Comparison of ENCODE assay signal across 18 cellular contexts in genomic region chr20:18831830-18832229, GRCh38. TPM values are rescaled to one million over a fixed set of nuclear protein-coding genes. Genes with fewer than 3 reads are reported as not detected.
DNase-seq lines count a peak whose midpoint lies in the region; ATAC-seq and TF ChIP-seq lines count a peak whose summit lies in the region.
"Had no signal": no experiment of that assay in that cellular context is flagged by ENCODE, and none has a peak within 500 bp of the region (broad histone marks: within the 10 kb centered on the region; RNA-seq: fewer than 3 reads in every experiment).

No MANE protein-coding gene starts in this region.

- H2AFZ ChIP-seq in IMR-90 (replicated peaks; ENCODE audit: low read length, poor library complexity) = no peak overlapping the region

- no peaks in the 10 kb centered on the region for H4K20me1 ChIP-seq in IMR-90 (ENCODE audit: insufficient read depth, low read length)

- no peak overlapping the region for H3K4ac ChIP-seq in IMR-90 (ENCODE audit: low read depth, low read length)

- DNase-seq in A172 (ENCODE audit: low spot score) (peak; percentile 86), IMR-90 (peak; percentile 51), left lung (no peak), iPS-NIHi7 (ENCODE audit: extremely low spot score) (no peak)
- DNase-seq: activated naive CD8-positive, alpha-beta T cell treated with anti-CD3 and anti-CD28 coated beads for 36 hours; cerebellar nuclear complex; hippocampal formation; NCI-H1694; spleen had no signal

- H3K56ac ChIP-seq in IMR-90 (ENCODE audit: extremely low read depth, insufficient read depth, low read length) = no peak overlapping the region

- dilution Hi-C loops in IMR-90 (cut with HindIII; ENCODE audit: low sequenced_read_pairs, unreplicated experiment) = no loop called here

- H3K14ac ChIP-seq in IMR-90 (replicated peaks; ENCODE audit: low read depth, low read length) = no peak overlapping the region

- no peak overlapping the region for H3K18ac ChIP-seq in IMR-90 (ENCODE audit: low read depth, low read length)

- H4K5ac ChIP-seq in IMR-90 (ENCODE audit: low read depth, low read length) = no peak overlapping the region

- no peak for TF ChIP-seq RAD21 in IMR-90 (IDR thresholded peaks at IDR 0.05; ENCODE audit: low read length)

- H2BK120ac ChIP-seq in IMR-90 (ENCODE audit: low read depth, low read length) = no peak overlapping the region

- no peak for TF ChIP-seq POLR2A in IMR-90 (IDR thresholded peaks at IDR 0.05; ENCODE audit: low read depth, low read length)

- H3K27me3 ChIP-seq in IMR-90 (ENCODE audit: control insufficient read depth, insufficient read depth, low read length) (no peaks in the 10 kb centered on the region), left lung (peaks cover 0 to 6% of the 10 kb centered on the region in 2 donors)

- H4K91ac ChIP-seq in IMR-90 (ENCODE audit: insufficient read depth, low read depth, low read length) = no peak overlapping the region

- CTCF ChIA-PET in IMR-90 (lab: Yijun Ruan, JAX) = no interaction called here

- no peak overlapping the region for H2AK5ac ChIP-seq in IMR-90 (ENCODE audit: low read depth, low read length)

- no peak overlapping the region for H4K8ac ChIP-seq in IMR-90 (ENCODE audit: low read depth in 2 of 2, low read length in 2 of 2)

- TF ChIP-seq CTCF in IMR-90 (conservative IDR thresholded peaks at IDR 0.05; ENCODE audit: low read depth, low read length) = no peak
- TF ChIP-seq CTCF in left lung (IDR thresholded peaks at IDR 0.05) = no peak

- H3K4me3 ChIP-seq in IMR-90 (ENCODE audit: insufficient read depth, low read depth, low read length) (no peak overlapping the region), left lung (no peak overlapping the region)
- H3K4me3 ChIP-seq: spleen, thoracic aorta had no signal

- H3K9me3 ChIP-seq in IMR-90 (ENCODE audit: control insufficient read depth, insufficient read depth, low read length) (no peaks in the 10 kb centered on the region), left lung (no peaks in the 10 kb centered on the region)
- H3K9me3 ChIP-seq: spleen, thoracic aorta had no signal

- ATAC-seq in IMR-90 (ENCODE audit: low read depth) (peak; percentile 77), SK-N-SH treated with all-trans-retinoic acid at 6 μM for 48 hours (peak; percentile 93), left lung (peak; percentile 69), GM21515 (IDR thresholded peaks at IDR 0.05; ENCODE audit: unreplicated experiment) (no peak), GM18909 (IDR thresholded peaks at IDR 0.05; ENCODE audit: poor library complexity, unreplicated experiment) (no peak), GM21423 (IDR thresholded peaks at IDR 0.05; ENCODE audit: unreplicated experiment) (no peak)

- no peak overlapping the region for H3K9ac ChIP-seq in IMR-90 (ENCODE audit: low read depth, low read length)

- no peak overlapping the region for H2BK5ac ChIP-seq in IMR-90 (ENCODE audit: low read depth, low read length, poor library complexity, severe bottlenecking)

- H3K4me2 ChIP-seq in IMR-90 (ENCODE audit: low read depth, low read length) = no peak overlapping the region

- H3K4me1 ChIP-seq in IMR-90 (ENCODE audit: control insufficient read depth, insufficient read depth, low read length) (no peaks in the 10 kb centered on the region), left lung (no peaks in the 10 kb centered on the region)
- H3K4me1 ChIP-seq: spleen had no signal

- H2BK20ac ChIP-seq in IMR-90 (ENCODE audit: low read depth, low read length) = no peak overlapping the region

- H3K36me3 ChIP-seq in IMR-90 (ENCODE audit: control insufficient read depth, insufficient read depth, low read length) = no peaks in the 10 kb centered on the region
- H3K36me3 ChIP-seq in left lung = no peaks in the 10 kb centered on the region
- H3K36me3 ChIP-seq: spleen, thoracic aorta, WERI-Rb-1 had no signal

- H3K9me1 ChIP-seq in IMR-90 (ENCODE audit: insufficient read depth, low read length) = no peaks in the 10 kb centered on the region

- intact Hi-C loops in IMR-90 (cut with micrococcal nuclease) = no loop called here
- intact Hi-C loops in left lung (cut with DNase I) = no loop called here

- BruUV-seq in IMR-90 (replicated peaks; lab: Mats Ljungman, UMichigan) = no TSS peak

- H2AK9ac ChIP-seq in IMR-90 (replicated peaks; ENCODE audit: low read depth, low read length, poor library complexity) = no peak overlapping the region

- POLR2A ChIA-PET in IMR-90 (lab: Charles Lee; ENCODE audit: unreplicated experiment) = no interaction called here

- WGBS in IMR-90 (ENCODE audit: extremely low coverage in 2 of 2, insufficient read length in 1 of 2), 2 experiments = no CpG with 5 or more reads among the region's 3 CpGs

- in situ Hi-C loops in IMR-90 (cut with MboI; ENCODE audit: low sequenced_read_pairs) = no loop called here

- H3K27ac ChIP-seq in IMR-90 (ENCODE audit: insufficient read depth, low read length) = no peak overlapping the region
- no peak overlapping the region for H3K27ac ChIP-seq in left lung
- H3K27ac ChIP-seq: spleen, thoracic aorta, WERI-Rb-1 had no signal

- no peak overlapping the region for H2BK15ac ChIP-seq in IMR-90 (ENCODE audit: low read depth, low read length)

- H3K79me1 ChIP-seq in IMR-90 (ENCODE audit: low read depth in 1 of 2, low read length in 2 of 2) = no peaks in the 10 kb centered on the region

- H3K23ac ChIP-seq in IMR-90 (ENCODE audit: low read depth, low read length) = no peak overlapping the region

TF ChIP-seq in IMR-90, 13 proteins besides CTCF, POLR2A, EP300 and RAD21:
- TF ChIP-seq MAFK (IDR thresholded peaks at IDR 0.05; ENCODE audit: low read depth, low read length) (no peak), CHD1 (IDR thresholded peaks at IDR 0.05; ENCODE audit: low read depth, low read length) (no peak), NFE2L2 (IDR thresholded peaks at IDR 0.05; ENCODE audit: low read depth, low read length) (no peak), ELK1 (IDR thresholded peaks at IDR 0.05; ENCODE audit: borderline replicate concordance, low read depth, low read length) (no peak), BHLHE40 (IDR thresholded peaks at IDR 0.05; ENCODE audit: low read depth, low read length) (no peak; the same call in 1 of the 2 replicates), RCOR1 (IDR thresholded peaks at IDR 0.05; ENCODE audit: insufficient replicate concordance, low read length) (no peak), RFX5 (IDR thresholded peaks at IDR 0.05; ENCODE audit: low read depth, low read length) (no peak), FOS (IDR thresholded peaks at IDR 0.05; ENCODE audit: low read depth, low read length) (0 out of 2 replicates have a peak, but pooled peaks have one; percentile 36), SMC3 (IDR thresholded peaks at IDR 0.05; ENCODE audit: low read depth, low read length) (no peak)

TF ChIP-seq in SK-N-SH treated with all-trans-retinoic acid at 6 μM for 48 hours, 23 proteins besides CTCF, POLR2A, EP300 and RAD21 (continues in another document):
- TF ChIP-seq ZFP30 (CRISPR knock-in tag; IDR thresholded peaks at IDR 0.05) (no peak), TSHZ2 (CRISPR knock-in tag; IDR thresholded peaks at IDR 0.05) (no peak), SNAI2 (CRISPR knock-in tag; IDR thresholded peaks at IDR 0.05) (no peak), BACH2 (CRISPR knock-in tag; IDR thresholded peaks at IDR 0.05; ENCODE audit: borderline replicate concordance) (no peak), ZFP3 (CRISPR knock-in tag; IDR thresholded peaks at IDR 0.05) (no peak), POU6F1 (CRISPR knock-in tag; IDR thresholded peaks at IDR 0.05; ENCODE audit: borderline replicate concordance, low read depth) (no peak), GLIS3 (CRISPR knock-in tag; IDR thresholded peaks at IDR 0.05) (no peak), ZNF565 (CRISPR knock-in tag; conservative IDR thresholded peaks at IDR 0.05; ENCODE audit: low read depth) (no peak), ZC3H10 (CRISPR knock-in tag; IDR thresholded peaks at IDR 0.05) (no peak)

RNA-seq across cellular contexts. Expression of gene SCP2D1, which starts 18.2 kb away (rescaled TPM):
- not detected in 2 replicates for total RNA-seq in A172 (2014; rRNA removed; shearing (Covaris generic))
- total RNA-seq in IMR-90 (2012; rRNA removed) (not detected in 2 replicates), left lung (not detected)
- not detected in 2 replicates for polyA plus RNA-seq in IMR-90 (2012; rRNA removed)
- polyA plus RNA-seq in IMR-90 (2012; cell fraction: cytosol; rRNA removed) = not detected in 2 replicates
- polyA plus RNA-seq in IMR-90 (2012; cell fraction: nucleus; rRNA removed; ENCODE audit: low replicate concordance) = not detected in 2 replicates
- total RNA-seq: A673; activated naive CD8-positive, alpha-beta T cell treated with anti-CD3 and anti-CD28 coated beads for 36 hours; liver; SK-MEL-5; spleen; thoracic aorta had no signal
- polyA plus RNA-seq: liver, spleen had no signal

Comparison
In these comparisons a context has a peak if more than half of its experiments do, and no peak if none do; other contexts are left out.
1. DNase-seq: peak in A172 (single experiment) and IMR-90 (single experiment); none in left lung (0 of 2) and iPS-NIHi7 (single experiment).
2. ATAC-seq: peak in IMR-90 (single experiment), SK-N-SH treated with all-trans-retinoic acid at 6 μM for 48 hours (single experiment) and left lung (single experiment); none in GM21515 (single experiment), GM18909 (single experiment) and GM21423 (single experiment).